Comparison of ENCODE assay signal across 29 cellular contexts in genomic region chr17:57735230-57735629, GRCh38. TPM values are rescaled to one million over a fixed set of nuclear protein-coding genes. Genes with fewer than 3 reads are reported as not detected.
"Had no signal": no experiment of that assay in that cellular context is flagged by ENCODE, and none has a peak within 500 bp of the region (broad histone marks: within the 10 kb centered on the region; RNA-seq: fewer than 3 reads in every experiment).

No MANE protein-coding gene starts in this region.

- H3K4me3 Mint-ChIP-seq: activated CD4-positive, alpha-beta T cell treated with anti-CD3 and anti-CD28 coated beads, Interleukin-2, amount 10 ng/mL, durations not matched to agents 7 days and 5 days; activated CD8-positive, alpha-beta memory T cell treated with anti-CD3 and anti-CD28 coated beads, Interleukin-2, amount 10 ng/mL, durations not matched to agents 7 days and 5 days; activated CD8-positive, alpha-beta T cell treated with anti-CD3 and anti-CD28 coated beads for 36 hours; activated naive CD8-positive, alpha-beta T cell treated with anti-CD3 and anti-CD28 coated beads, Interleukin-2, amount 50 U/mL, for 24 hours; activated T-helper 1 cell treated with anti-CD3 and anti-CD28 coated beads, Interleukin-12 subunit alpha, Interleukin-12 subunit beta, Interleukin-2, Interleukin-4 antibody, amounts not matched to agents 30 ng/mL and 10 ng/mL and 1 ng/mL, durations not matched to agents 14 hours and 24 hours and 36 hours; endodermal cell; mesothelial cell of epicardium; naive thymus-derived CD8-positive, alpha-beta T cell; stimulated activated naive CD8-positive, alpha-beta T cell treated with anti-CD3 and anti-CD28 coated beads, Interleukin-15, amount 100 ng/mL, for 72 hours had no signal

- H3K4me1 ChIP-seq: esophagus squamous epithelium, left ventricle myocardium inferior, psoas muscle, right atrium auricular region, suprapubic skin, tibial nerve had no signal

- H3K27ac ChIP-seq: cardiac muscle cell, esophagus squamous epithelium, gastrocnemius medialis, left ventricle myocardium inferior, psoas muscle, right atrium auricular region, suprapubic skin, tibial nerve had no signal

- H3K27me3 Mint-ChIP-seq: activated CD8-positive, alpha-beta T cell treated with anti-CD3 and anti-CD28 coated beads for 36 hours; activated naive CD8-positive, alpha-beta T cell treated with anti-CD3 and anti-CD28 coated beads, Interleukin-2, amount 50 U/mL, for 24 hours; naive thymus-derived CD8-positive, alpha-beta T cell; stimulated activated naive CD8-positive, alpha-beta T cell treated with anti-CD3 and anti-CD28 coated beads, Interleukin-15, amount 100 ng/mL, for 72 hours had no signal

- H3K4me1 Mint-ChIP-seq: mesothelial cell of epicardium had no signal

- DNase-seq: activated CD4-positive, alpha-beta T cell treated with anti-CD3 and anti-CD28 coated beads, Interleukin-2, amount 10 ng/mL, durations not matched to agents 7 days and 5 days; activated CD4-positive, CD25-positive, alpha-beta regulatory T cell treated with anti-CD3 and anti-CD28 coated beads, Interleukin-2, amount 50 U/mL, for 72 hours; activated CD8-positive, alpha-beta memory T cell treated with anti-CD3 and anti-CD28 coated beads, Interleukin-2, amount 10 ng/mL, durations not matched to agents 7 days and 5 days; activated gamma-delta T cell; activated naive CD4-positive, alpha-beta T cell treated with anti-CD3 and anti-CD28 coated beads, Interleukin-2, amount 50 U/mL, for 16 hours; activated naive CD8-positive, alpha-beta T cell treated with anti-CD3 and anti-CD28 coated beads, Interleukin-2, amount 50 U/mL, for 24 hours; cortex of kidney; esophagus squamous epithelium; gastrocnemius medialis; head of caudate nucleus; hypothalamus; left ventricle myocardium inferior; psoas muscle; stimulated activated CD4-positive, alpha-beta T cell treated with anti-CD3 and anti-CD28 coated beads, Interleukin-4, amount 100 ng/mL, for 4 hours; T-helper 9 cell had no signal

- H3K9me3 Mint-ChIP-seq: activated CD4-positive, alpha-beta T cell treated with anti-CD3 and anti-CD28 coated beads, Interleukin-2, amount 10 ng/mL, durations not matched to agents 7 days and 5 days; activated CD8-positive, alpha-beta T cell treated with anti-CD3 and anti-CD28 coated beads for 36 hours; activated naive CD8-positive, alpha-beta T cell treated with anti-CD3 and anti-CD28 coated beads, Interleukin-2, amount 50 U/mL, for 24 hours; activated T-helper 1 cell treated with anti-CD3 and anti-CD28 coated beads, Interleukin-12 subunit alpha, Interleukin-12 subunit beta, Interleukin-2, Interleukin-4 antibody, amounts not matched to agents 30 ng/mL and 10 ng/mL and 1 ng/mL, durations not matched to agents 14 hours and 24 hours and 36 hours; endodermal cell; mesothelial cell of epicardium; naive thymus-derived CD8-positive, alpha-beta T cell; stimulated activated naive CD8-positive, alpha-beta T cell treated with anti-CD3 and anti-CD28 coated beads, Interleukin-15, amount 100 ng/mL, for 72 hours had no signal

- H3K36me3 Mint-ChIP-seq: activated CD8-positive, alpha-beta memory T cell treated with anti-CD3 and anti-CD28 coated beads, Interleukin-2, amount 10 ng/mL, durations not matched to agents 7 days and 5 days; mesothelial cell of epicardium; naive thymus-derived CD8-positive, alpha-beta T cell had no signal

- H3K36me3 ChIP-seq: cardiac muscle cell, esophagus squamous epithelium, gastrocnemius medialis, left ventricle myocardium inferior, right atrium auricular region, suprapubic skin, tibial nerve had no signal

- ATAC-seq: activated CD8-positive, alpha-beta memory T cell treated with anti-CD3 and anti-CD28 coated beads, Interleukin-2, amount 10 ng/mL, durations not matched to agents 7 days and 5 days; activated CD8-positive, alpha-beta T cell treated with anti-CD3 and anti-CD28 coated beads for 36 hours; activated naive CD8-positive, alpha-beta T cell treated with anti-CD3 and anti-CD28 coated beads, Interleukin-2, amount 50 U/mL, for 24 hours; gastrocnemius medialis; psoas muscle had no signal

- H3K9me3 ChIP-seq: esophagus squamous epithelium, gastrocnemius medialis, left ventricle myocardium inferior, psoas muscle, right atrium auricular region, suprapubic skin, tibial nerve had no signal

- H3K27ac Mint-ChIP-seq: activated CD4-positive, alpha-beta T cell treated with anti-CD3 and anti-CD28 coated beads, Interleukin-2, amount 10 ng/mL, durations not matched to agents 7 days and 5 days; activated CD8-positive, alpha-beta memory T cell treated with anti-CD3 and anti-CD28 coated beads, Interleukin-2, amount 10 ng/mL, durations not matched to agents 7 days and 5 days; activated CD8-positive, alpha-beta T cell treated with anti-CD3 and anti-CD28 coated beads for 36 hours; activated naive CD8-positive, alpha-beta T cell treated with anti-CD3 and anti-CD28 coated beads, Interleukin-2, amount 50 U/mL, for 24 hours; activated T-helper 1 cell treated with anti-CD3 and anti-CD28 coated beads, Interleukin-12 subunit alpha, Interleukin-12 subunit beta, Interleukin-2, Interleukin-4 antibody, amounts not matched to agents 30 ng/mL and 10 ng/mL and 1 ng/mL, durations not matched to agents 14 hours and 24 hours and 36 hours; endodermal cell; mesothelial cell of epicardium had no signal

- H3K4me3 ChIP-seq: cardiac muscle cell, esophagus squamous epithelium, gastrocnemius medialis, left ventricle myocardium inferior, psoas muscle, right atrium auricular region, suprapubic skin, tibial nerve had no signal

- H3K27me3 ChIP-seq: gastrocnemius medialis, right atrium auricular region, suprapubic skin, tibial nerve had no signal

RNA-seq across cellular contexts. Expression of gene CCDC182, which starts 9.9 kb away (rescaled TPM):
- total RNA-seq: activated CD4-positive, alpha-beta T cell treated with anti-CD3 and anti-CD28 coated beads, Interleukin-2, amount 10 ng/mL, durations not matched to agents 7 days and 5 days; activated CD8-positive, alpha-beta memory T cell treated with anti-CD3 and anti-CD28 coated beads, Interleukin-2, amount 10 ng/mL, durations not matched to agents 7 days and 5 days; activated CD8-positive, alpha-beta T cell treated with anti-CD3 and anti-CD28 coated beads for 36 hours; activated T-helper 1 cell treated with anti-CD3 and anti-CD28 coated beads, Interleukin-12 subunit alpha, Interleukin-12 subunit beta, Interleukin-2, Interleukin-4 antibody, amounts not matched to agents 30 ng/mL and 10 ng/mL and 1 ng/mL, durations not matched to agents 14 hours and 24 hours and 36 hours; cardiac muscle cell; cerebellum; esophagus squamous epithelium; gastrocnemius medialis; left ventricle myocardium inferior; lung microvascular endothelial cell; mesothelial cell of epicardium; naive thymus-derived CD8-positive, alpha-beta T cell; osteocyte; psoas muscle; right atrium auricular region; suprapubic skin; tibial nerve; urinary bladder had no signal
- polyA plus RNA-seq: cardiac muscle cell; naive thymus-derived CD8-positive, alpha-beta T cell; psoas muscle; urinary bladder had no signal
